Comparison of ENCODE assay signal across 11 cellular contexts in the genomic region with DNA sequence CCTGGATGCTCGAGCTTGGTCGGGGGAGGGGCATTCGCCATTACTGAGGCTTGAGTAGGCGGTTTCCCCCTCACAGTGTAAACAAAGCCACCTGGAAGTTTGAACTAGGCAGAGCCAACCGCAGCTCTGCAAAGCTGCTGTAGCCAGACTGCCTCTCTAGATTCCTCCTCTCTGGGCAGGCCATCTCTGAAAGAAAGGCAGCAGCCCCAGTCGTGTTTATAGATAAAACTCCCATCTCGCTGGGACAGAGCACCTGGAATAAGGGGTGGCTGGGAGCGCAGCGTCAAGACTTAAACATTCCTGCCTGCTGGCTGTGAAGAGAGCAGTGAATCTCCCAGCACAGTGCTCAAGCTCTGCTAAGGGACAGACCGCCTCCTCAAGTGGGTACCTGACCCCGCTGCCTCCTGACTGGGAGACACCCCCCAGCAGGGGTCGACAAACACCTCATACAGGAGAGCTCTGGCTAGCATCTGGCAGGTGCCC. TPM values are rescaled to one million over a fixed set of nuclear protein-coding genes. Genes with fewer than 3 reads are reported as not detected.
DNase-seq lines count a peak whose midpoint lies in the region; ATAC-seq and TF ChIP-seq lines count a peak whose summit lies in the region.
"Not testable (repeated sequence)": the region's sequence is repeated elsewhere in the genome, so short reads cannot be mapped to it uniquely, and the experiment has no call there.
"Had no signal": no experiment of that assay in that cellular context is flagged by ENCODE, and none has a peak within 500 bp of the region (broad histone marks: within the 10 kb centered on the region; RNA-seq: fewer than 3 reads in every experiment).

No MANE protein-coding gene starts in this region.

- POLR2A ChIA-PET in WTC11 (lab: Charles Lee): interaction anchor here (1.3 kb wide), 1 partner anchor 10 kb away, joined by 4 read pairs; a partner anchor contains a TSS

- DNase-seq in DMS53 treated with DMSO at 0.1 percent for 48 hours (lab: John Stamatoyannopoulos, UW; ENCODE audit: unreplicated experiment): peak; percentile 67
- peak; percentile 50 for DNase-seq in NCI-H146 (lab: John Stamatoyannopoulos, UW)
- peak; percentile 44 for DNase-seq in NCI-H748 treated with DMSO at 0.1 percent for 48 hours (lab: John Stamatoyannopoulos, UW)
- peak; percentile 66 for DNase-seq in WTC11 (ENCODE audit: low spot score)
- peak; percentile 62 for DNase-seq in activated effector memory CD4-positive, alpha-beta T cell treated with anti-CD3 and anti-CD28 coated beads, Interleukin-2, amount 50 U/mL, for 16 hours
- DNase-seq in endodermal cell: peak; percentile 83
- peak; percentile 64 for DNase-seq in neural progenitor cell (ENCODE audit: low spot score)
- DNase-seq in transverse colon: peak; percentile 12

- H3K4me3 Mint-ChIP-seq in WTC11: peak overlapping the region; percentile 26
- H3K4me3 Mint-ChIP-seq in endodermal cell: peak overlapping the region; percentile 39
- H3K4me3 Mint-ChIP-seq in neural progenitor cell: not testable (repeated sequence)

- TF ChIP-seq CTCF in WTC11 (IDR thresholded peaks at IDR 0.05); endodermal cell (conservative IDR thresholded peaks at IDR 0.05); neural progenitor cell (IDR thresholded peaks at IDR 0.05); transverse colon (IDR thresholded peaks at IDR 0.05): not testable (repeated sequence)

- 55 to 84% methylated on average over 4 to 12 of the region's 12 CpGs for WGBS in endodermal cell (ENCODE audit: insufficient coverage in 1 of 2, insufficient read length in 1 of 2), 2 experiments
- 63% methylated on average over 12 of the region's 12 CpGs; no CpG with 5 or more reads in 1 of the 2 donors for WGBS in transverse colon (ENCODE audit: low coverage in 1 of 2), 2 donors

- not testable (repeated sequence) for H3K36me3 ChIP-seq in endodermal cell (ENCODE audit: control insufficient read depth, insufficient read depth, low read length); neural progenitor cell; transverse colon

- peaks cover 52% of the 10 kb centered on the region for H3K9me3 Mint-ChIP-seq in WTC11
- peaks cover 52% of the 10 kb centered on the region for H3K9me3 Mint-ChIP-seq in endodermal cell
- peaks cover 40% of the 10 kb centered on the region for H3K9me3 Mint-ChIP-seq in neural progenitor cell

- intact Hi-C loops in transverse colon (cut with DNase I; ENCODE audit: low total_unique reads): not testable (repeated sequence)

- not testable (repeated sequence) for H4K20me1 ChIP-seq in neural progenitor cell (ENCODE audit: low read depth)

- H3K79me2 ChIP-seq in neural progenitor cell (ENCODE audit: low read depth): not testable (repeated sequence)

- H3K27me3 ChIP-seq in endodermal cell (ENCODE audit: control insufficient read depth, insufficient read depth, low read length, poor library complexity, severe bottlenecking); neural progenitor cell; transverse colon: not testable (repeated sequence)

- H2AFZ ChIP-seq in neural progenitor cell (replicated peaks): peak overlapping the region; percentile 79

- in situ Hi-C loops in transverse colon (cut with MboI; ENCODE audit: low pct_ligation_motif_present in 1 of 4, low pct_unique_long_range_greater_than_20kb in 1 of 4, low sequenced_read_pairs in 3 of 4): not testable (repeated sequence)

- H3K27me3 Mint-ChIP-seq in WTC11 (ENCODE audit: low read depth); endodermal cell (ENCODE audit: insufficient read depth); neural progenitor cell (ENCODE audit: insufficient read depth, low read depth): not testable (repeated sequence)

- not testable (repeated sequence) for TF ChIP-seq EP300 in transverse colon (IDR thresholded peaks at IDR 0.05; ENCODE audit: low read depth)

- peak overlapping the region; percentile 58 for H3K4me3 ChIP-seq in endodermal cell (ENCODE audit: low read length)
- H3K4me3 ChIP-seq in neural progenitor cell, transverse colon: not testable (repeated sequence)

- peaks cover 15% of the 10 kb centered on the region for H3K4me1 ChIP-seq in endodermal cell (ENCODE audit: control insufficient read depth, insufficient read depth, low read length)
- H3K4me1 ChIP-seq in neural progenitor cell: peaks cover 39% of the 10 kb centered on the region
- H3K4me1 ChIP-seq in transverse colon: not testable (repeated sequence)

- H3K4me1 Mint-ChIP-seq in WTC11 (peaks cover 45% of the 10 kb centered on the region), endodermal cell (peaks cover 43% of the 10 kb centered on the region)
- not testable (repeated sequence) for H3K4me1 Mint-ChIP-seq in neural progenitor cell

- H3K4me2 ChIP-seq in neural progenitor cell: peak overlapping the region; percentile 42

- H3K27ac ChIP-seq in endodermal cell (ENCODE audit: low read depth, low read length); neural progenitor cell; transverse colon: not testable (repeated sequence)

- peak overlapping the region; percentile 81 for H3K27ac Mint-ChIP-seq in WTC11
- H3K27ac Mint-ChIP-seq in endodermal cell: peak overlapping the region; percentile 93
- H3K27ac Mint-ChIP-seq in neural progenitor cell: peak overlapping the region; percentile 74

- H3K36me3 Mint-ChIP-seq in WTC11 (peaks cover 49% of the 10 kb centered on the region), endodermal cell (ENCODE audit: low read depth) (peaks cover 18% of the 10 kb centered on the region)
- not testable (repeated sequence) for H3K36me3 Mint-ChIP-seq in neural progenitor cell

- TF ChIP-seq POLR2A in transverse colon (IDR thresholded peaks at IDR 0.05): not testable (repeated sequence)

- peaks cover 51% of the 10 kb centered on the region for H3K9me3 ChIP-seq in endodermal cell (ENCODE audit: control insufficient read depth, low read length)
- H3K9me3 ChIP-seq in neural progenitor cell (ENCODE audit: low read depth): not testable (repeated sequence)
- peaks cover 15 to 16% of the 10 kb centered on the region in 2 donors for H3K9me3 ChIP-seq in transverse colon

- not testable (repeated sequence) for H3K9ac ChIP-seq in endodermal cell (ENCODE audit: extremely low read depth, low read length, poor library complexity, severe bottlenecking); neural progenitor cell

- H3F3A ChIP-seq in neural progenitor cell (ENCODE audit: low read depth): not testable (repeated sequence)

- CTCF ChIA-PET in WTC11 (lab: Charles Lee): interaction anchor here (0.8 to 1.5 kb wide), 5 partner anchors 9 to 238 kb away, joined by 3 to 7 read pairs (median 3); a partner anchor contains a TSS

- ATAC-seq in WTC11: peak; percentile 39

TF ChIP-seq in WTC11, 78 proteins besides CTCF, POLR2A, EP300 and RAD21:
- TF ChIP-seq FOXK1 (CRISPR knock-in tag; IDR thresholded peaks at IDR 0.05) (peak; percentile 83), ZNF232 (CRISPR knock-in tag; IDR thresholded peaks at IDR 0.05) (0 out of 2 replicates have a peak, but pooled peaks have one; percentile 60)
- TF ChIP-seq, protein P1, sequence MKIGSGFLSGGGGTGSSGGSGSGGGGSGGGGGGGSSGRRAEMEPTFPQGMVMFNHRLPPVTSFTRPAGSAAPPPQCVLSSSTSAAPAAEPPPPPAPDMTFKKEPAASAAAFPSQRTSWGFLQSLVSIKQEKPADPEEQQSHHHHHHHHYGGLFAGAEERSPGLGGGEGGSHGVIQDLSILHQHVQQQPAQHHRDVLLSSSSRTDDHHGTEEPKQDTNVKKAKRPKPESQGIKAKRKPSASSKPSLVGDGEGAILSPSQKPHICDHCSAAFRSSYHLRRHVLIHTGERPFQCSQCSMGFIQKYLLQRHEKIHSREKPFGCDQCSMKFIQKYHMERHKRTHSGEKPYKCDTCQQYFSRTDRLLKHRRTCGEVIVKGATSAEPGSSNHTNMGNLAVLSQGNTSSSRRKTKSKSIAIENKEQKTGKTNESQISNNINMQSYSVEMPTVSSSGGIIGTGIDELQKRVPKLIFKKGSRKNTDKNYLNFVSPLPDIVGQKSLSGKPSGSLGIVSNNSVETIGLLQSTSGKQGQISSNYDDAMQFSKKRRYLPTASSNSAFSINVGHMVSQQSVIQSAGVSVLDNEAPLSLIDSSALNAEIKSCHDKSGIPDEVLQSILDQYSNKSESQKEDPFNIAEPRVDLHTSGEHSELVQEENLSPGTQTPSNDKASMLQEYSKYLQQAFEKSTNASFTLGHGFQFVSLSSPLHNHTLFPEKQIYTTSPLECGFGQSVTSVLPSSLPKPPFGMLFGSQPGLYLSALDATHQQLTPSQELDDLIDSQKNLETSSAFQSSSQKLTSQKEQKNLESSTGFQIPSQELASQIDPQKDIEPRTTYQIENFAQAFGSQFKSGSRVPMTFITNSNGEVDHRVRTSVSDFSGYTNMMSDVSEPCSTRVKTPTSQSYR (CRISPR knock-in tag; IDR thresholded peaks at IDR 0.05): peak; percentile 52; the same call in 1 of the 2 replicates

RNA-seq across cellular contexts. Expression of a gene that starts 10.4 kb away (rescaled TPM):
- total RNA-seq in WTC11 (2021) (11.1 to 12.2 TPM (median 11.4 TPM) in 3 replicates), endodermal cell (10 to 100 TPM; 26.6 to 31.3 TPM), neural progenitor cell (ENCODE audit: low replicate concordance) (31.2 and 51.8 TPM in 2 replicates), transverse colon (10 to 100 TPM; 13.7 to 43.8 (median 25.5) TPM)
- polyA plus RNA-seq in endodermal cell (2013, experiment 1 of 2): 17.1 TPM
- polyA plus RNA-seq in endodermal cell (2013, experiment 2 of 2): 19.7 TPM

RNA-seq across cellular contexts. Expression of a gene that starts 43.6 kb away (rescaled TPM):
- 0.39 to 0.60 TPM (median 0.42 TPM) in 3 replicates for total RNA-seq in WTC11 (2021)
- total RNA-seq in endodermal cell: 1 to 10 TPM in 1 of 2 donors, under 1 TPM in 1; 0.66 to 1.1 TPM
- 0.18 TPM for polyA plus RNA-seq in endodermal cell (2013, experiment 1 of 2)
- polyA plus RNA-seq in endodermal cell (2013, experiment 2 of 2): 0.33 TPM
- total RNA-seq in neural progenitor cell (ENCODE audit: low replicate concordance): 0.09 TPM in 1 of 2 replicates, not detected in the other
- total RNA-seq in transverse colon: 1 to 10 TPM in 2 of 4 donors, under 1 TPM in 1, not detected in 1; 0.41 to 1.5 (median 1.3) TPM
- total RNA-seq: lung microvascular endothelial cell, osteoblast had no signal
- polyA plus RNA-seq: AG04450 had no signal

Comparison
In these comparisons a context has a peak if more than half of its experiments do, and no peak if none do; other contexts are left out.
1. DNase-seq: peak in every context shown above with its lines; median percentile 83 in endodermal cell; 67 in DMS53 treated with DMSO at 0.1 percent for 48 hours; 66 in WTC11; 64 in neural progenitor cell; 62 in activated effector memory CD4-positive, alpha-beta T cell treated with anti-CD3 and anti-CD28 coated beads, Interleukin-2, amount 50 U/mL, for 16 hours; 50 in NCI-H146; 44 in NCI-H748 treated with DMSO at 0.1 percent for 48 hours; 12 in transverse colon.